In genomic region chr4:8184061-8184460, GRCh38 we compare ENCODE assay signal across 29 cellular contexts. TPM values are rescaled to one million over a fixed set of nuclear protein-coding genes. Genes with fewer than 3 reads are reported as not detected.
DNase-seq lines count a peak whose midpoint lies in the region; ATAC-seq, FAIRE-seq and TF ChIP-seq lines count a peak whose summit lies in the region.
"Had no signal": no experiment of that assay in that cellular context is flagged by ENCODE, and none has a peak within 500 bp of the region (broad histone marks: within the 10 kb centered on the region; RNA-seq: fewer than 3 reads in every experiment).

No MANE protein-coding gene starts in this region.

- H3F3A ChIP-seq in PC-3 (ENCODE audit: low read length, unreplicated experiment): no peaks in the 10 kb centered on the region

- H3K27me3 ChIP-seq in PC-3 (ENCODE audit: low read length): no peaks in the 10 kb centered on the region
- no peaks in the 10 kb centered on the region for H3K27me3 ChIP-seq in mammary epithelial cell (ENCODE audit: insufficient read depth, low read length)
- no peaks in the 10 kb centered on the region for H3K27me3 ChIP-seq in keratinocyte (ENCODE audit: control insufficient read depth, extremely low read depth, insufficient read depth, low read length)
- no peaks in the 10 kb centered on the region for H3K27me3 ChIP-seq in suprapubic skin
- H3K27me3 ChIP-seq: right lobe of liver, upper lobe of right lung had no signal

- intact Hi-C loops in PC-3 (cut with micrococcal nuclease): no loop called here
- intact Hi-C loops in mammary epithelial cell (cut with micrococcal nuclease): no loop called here

- no peaks in the 10 kb centered on the region for H3K9me1 ChIP-seq in keratinocyte (ENCODE audit: control insufficient read depth, extremely low read depth, insufficient read depth, low read length)

- no TSS peak for BruUV-seq in PC-3 (replicated peaks; lab: Mats Ljungman, UMichigan)
- no TSS peak for BruUV-seq in mammary epithelial cell (replicated peaks; lab: Mats Ljungman, UMichigan)

- H2AFZ ChIP-seq in PC-3 (ENCODE audit: low read length) (no peak overlapping the region), mammary epithelial cell (ENCODE audit: low read depth, low read length) (no peak overlapping the region), keratinocyte (ENCODE audit: control insufficient read depth, low read length) (no peak overlapping the region)

- CTCF ChIA-PET in PC-3 (lab: Charles Lee): no interaction called here
- CTCF ChIA-PET in mammary epithelial cell (lab: Charles Lee; ENCODE audit: low non-redundant PET): no interaction called here
- CTCF ChIA-PET in activated CD8-positive, alpha-beta memory T cell treated with anti-CD3 and anti-CD28 coated beads, Interleukin-2, amount 10 ng/mL, durations not matched to agents 7 days and 5 days (lab: Charles Lee): no interaction called here

- DNase-seq in PC-3 (no peak), mammary epithelial cell (no peak), keratinocyte (ENCODE audit: low read depth, low spot score) (no peak), suprapubic skin (ENCODE audit: low spot score in 2 of 2) (no peak)
- DNase-seq in activated CD8-positive, alpha-beta memory T cell treated with anti-CD3 and anti-CD28 coated beads, Interleukin-2, amount 10 ng/mL, durations not matched to agents 7 days and 5 days: no peak
- DNase-seq: activated B cell treated with CpG ODN at 0.5 μM for 24 hours; activated CD4-positive, alpha-beta T cell treated with anti-CD3 and anti-CD28 coated beads, Interleukin-2, amount 10 ng/mL, durations not matched to agents 7 days and 5 days; activated naive CD4-positive, alpha-beta T cell; activated naive CD8-positive, alpha-beta T cell treated with anti-CD3 and anti-CD28 coated beads, Interleukin-2, amount 50 U/mL, for 24 hours; activated T-cell treated with anti-CD3 and anti-CD28 coated beads, Interleukin-2, amount 50 U/mL, for 24 hours; C1 segment of cervical spinal cord; central memory CD4-positive, alpha-beta T cell; DMS79; endodermal cell; immature natural killer cell; NCI-H1417; NCI-H226; stimulated activated CD4-positive, alpha-beta T cell treated with anti-CD3 and anti-CD28 coated beads, Interleukin-12 subunit alpha, Interleukin-12 subunit beta, amount 100 ng/mL, for 4 hours; stimulated activated CD4-positive, alpha-beta T cell treated with anti-CD3 and anti-CD28 coated beads, Interleukin-2, amount 100 ng/mL, for 48 hours; T-cell had no signal

- peak; percentile 41 for FAIRE-seq in keratinocyte (lab: Jason Lieb, UNC)
- FAIRE-seq: G401.6 had no signal

- 76% methylated on average over 4 of the region's 4 CpGs for WGBS in mammary epithelial cell (ENCODE audit: low coverage, missing lambda C conversion rate)
- WGBS in suprapubic skin: 78% methylated on average over 4 of the region's 4 CpGs

- peaks cover 68% of the 10 kb centered on the region for H3K4me1 ChIP-seq in PC-3 (ENCODE audit: insufficient read depth, low read length)
- peaks cover 55% of the 10 kb centered on the region for H3K4me1 ChIP-seq in mammary epithelial cell (ENCODE audit: insufficient read depth, low read length)
- peaks cover 61% of the 10 kb centered on the region for H3K4me1 ChIP-seq in keratinocyte (ENCODE audit: control insufficient read depth, extremely low read depth, insufficient read depth, low read length)
- H3K4me1 ChIP-seq in suprapubic skin: peaks cover 59% of the 10 kb centered on the region

- H3K27me3 Mint-ChIP-seq in activated CD8-positive, alpha-beta memory T cell treated with anti-CD3 and anti-CD28 coated beads, Interleukin-2, amount 10 ng/mL, durations not matched to agents 7 days and 5 days: no peaks in the 10 kb centered on the region
- H3K27me3 Mint-ChIP-seq: activated B cell treated with CpG ODN at 0.5 μM for 24 hours; activated CD4-positive, alpha-beta T cell treated with anti-CD3 and anti-CD28 coated beads, Interleukin-2, amount 10 ng/mL, durations not matched to agents 7 days and 5 days; activated T-cell treated with anti-CD3 and anti-CD28 coated beads, Interleukin-2, amount 50 U/mL, for 24 hours; T-cell had no signal

- ATAC-seq in PC-3 (no peak), HG03520 (IDR thresholded peaks at IDR 0.05; ENCODE audit: unreplicated experiment) (no peak), GM21528 (IDR thresholded peaks at IDR 0.05; ENCODE audit: low FRiP score, unreplicated experiment) (no peak), GM19467 (IDR thresholded peaks at IDR 0.05; ENCODE audit: unreplicated experiment) (no peak)
- ATAC-seq in activated CD8-positive, alpha-beta memory T cell treated with anti-CD3 and anti-CD28 coated beads, Interleukin-2, amount 10 ng/mL, durations not matched to agents 7 days and 5 days: no peak
- ATAC-seq: activated naive CD8-positive, alpha-beta T cell treated with anti-CD3 and anti-CD28 coated beads, Interleukin-2, amount 50 U/mL, for 24 hours; T-cell had no signal

- dilution Hi-C loops in mammary epithelial cell (cut with HindIII; ENCODE audit: low sequenced_read_pairs): no loop called here
- dilution Hi-C loops in keratinocyte (cut with MboI; ENCODE audit: extremely low pct_ligation_motif_present, low sequenced_read_pairs): no loop called here

- H3K4me3 ChIP-seq in PC-3 (ENCODE audit: low read length) (no peak overlapping the region), mammary epithelial cell (replicated peaks in 1 of 3; ENCODE audit: insufficient read depth in 1 of 3, low read depth in 2 of 3, low read length in 3 of 3) (no peak overlapping the region), keratinocyte (ENCODE audit: control insufficient read depth in 2 of 3, extremely low read depth in 1 of 3, insufficient read depth in 2 of 3, low read depth in 1 of 3, low read length in 3 of 3) (no peak overlapping the region), suprapubic skin (no peak overlapping the region)
- H3K4me3 ChIP-seq: HAP-1, prostate gland, right lobe of liver, upper lobe of right lung had no signal

- no peaks in the 10 kb centered on the region for H3K4me1 Mint-ChIP-seq in activated CD8-positive, alpha-beta memory T cell treated with anti-CD3 and anti-CD28 coated beads, Interleukin-2, amount 10 ng/mL, durations not matched to agents 7 days and 5 days
- H3K4me1 Mint-ChIP-seq: activated B cell treated with CpG ODN at 0.5 μM for 24 hours; activated CD4-positive, alpha-beta T cell treated with anti-CD3 and anti-CD28 coated beads, Interleukin-2, amount 10 ng/mL, durations not matched to agents 7 days and 5 days; activated naive CD8-positive, alpha-beta T cell treated with anti-CD3 and anti-CD28 coated beads, Interleukin-2, amount 50 U/mL, for 24 hours; immature natural killer cell; T-cell had no signal

- H3K79me2 ChIP-seq in PC-3 (ENCODE audit: low read length): no peaks in the 10 kb centered on the region
- no peaks in the 10 kb centered on the region for H3K79me2 ChIP-seq in mammary epithelial cell (ENCODE audit: insufficient read depth, low read length)
- H3K79me2 ChIP-seq in keratinocyte (ENCODE audit: control insufficient read depth, insufficient read depth, low read length): no peaks in the 10 kb centered on the region

- H3K9ac ChIP-seq in PC-3 (ENCODE audit: low read length): peak overlapping the region; percentile 45
- no peak overlapping the region for H3K9ac ChIP-seq in mammary epithelial cell (ENCODE audit: insufficient read depth, low read length)
- H3K9ac ChIP-seq in keratinocyte (ENCODE audit: control insufficient read depth, extremely low read depth, insufficient read depth, low read length): peak overlapping the region; percentile 78

- TF ChIP-seq CTCF in PC-3 (conservative IDR thresholded peaks at IDR 0.05; ENCODE audit: low read depth, low read length) (no peak), mammary epithelial cell (conservative IDR thresholded peaks at IDR 0.05 in 1 of 2, IDR thresholded peaks at IDR 0.05 in 1 of 2; ENCODE audit: extremely low read depth in 1 of 2, insufficient read depth in 1 of 2, low read depth in 1 of 2, low read length in 2 of 2) (no peak), keratinocyte (optimal IDR thresholded peaks at IDR 0.05 in 1 of 3, IDR thresholded peaks at IDR 0.05 in 1 of 3, conservative IDR thresholded peaks at IDR 0.05 in 1 of 3; ENCODE audit: extremely low read depth in 1 of 3, insufficient read depth in 2 of 3, low read length in 3 of 3) (no peak), suprapubic skin (IDR thresholded peaks at IDR 0.05) (no peak)

- H3K9me3 ChIP-seq in PC-3 (ENCODE audit: low read length): no peaks in the 10 kb centered on the region
- H3K9me3 ChIP-seq in mammary epithelial cell (replicated peaks; ENCODE audit: insufficient read depth, low read length): no peaks in the 10 kb centered on the region
- no peaks in the 10 kb centered on the region for H3K9me3 ChIP-seq in keratinocyte (ENCODE audit: control insufficient read depth, low read depth, low read length)
- no peaks in the 10 kb centered on the region for H3K9me3 ChIP-seq in suprapubic skin
- H3K9me3 ChIP-seq: HAP-1, prostate gland, right lobe of liver, upper lobe of right lung had no signal

- H3K27ac ChIP-seq in PC-3 (ENCODE audit: low read length): peak overlapping the region; percentile 89
- peak overlapping the region; percentile 89 for H3K27ac ChIP-seq in mammary epithelial cell (ENCODE audit: insufficient read depth, low read depth, low read length)
- peak overlapping the region; percentile 87 for H3K27ac ChIP-seq in keratinocyte (ENCODE audit: control insufficient read depth, insufficient read depth, low read length)
- peak overlapping the region; percentile 67 for H3K27ac ChIP-seq in suprapubic skin
- H3K27ac ChIP-seq: right lobe of liver, upper lobe of right lung had no signal

- H4K20me1 ChIP-seq in PC-3 (ENCODE audit: low read length) (no peaks in the 10 kb centered on the region), mammary epithelial cell (ENCODE audit: insufficient read depth, low read length) (no peaks in the 10 kb centered on the region), keratinocyte (ENCODE audit: control insufficient read depth, extremely low read depth, insufficient read depth, low read length) (no peaks in the 10 kb centered on the region)

- H3K9me3 Mint-ChIP-seq in activated CD8-positive, alpha-beta memory T cell treated with anti-CD3 and anti-CD28 coated beads, Interleukin-2, amount 10 ng/mL, durations not matched to agents 7 days and 5 days (ENCODE audit: low read depth): no peaks in the 10 kb centered on the region
- H3K9me3 Mint-ChIP-seq: activated B cell treated with CpG ODN at 0.5 μM for 24 hours; activated CD4-positive, alpha-beta T cell treated with anti-CD3 and anti-CD28 coated beads, Interleukin-2, amount 10 ng/mL, durations not matched to agents 7 days and 5 days; activated naive CD8-positive, alpha-beta T cell treated with anti-CD3 and anti-CD28 coated beads, Interleukin-2, amount 50 U/mL, for 24 hours; activated T-cell treated with anti-CD3 and anti-CD28 coated beads, Interleukin-2, amount 50 U/mL, for 24 hours; dendritic cell treated with granulocyte-macrophage colony-stimulating factor and Interleukin-4, amounts not matched to agents 40 ng/mL and 50 ng/mL, for 4 days; endodermal cell; immature natural killer cell; T-cell had no signal

- no peak for TF ChIP-seq POLR2A in suprapubic skin (IDR thresholded peaks at IDR 0.05)

- H3K36me3 ChIP-seq in PC-3 (ENCODE audit: low read depth, low read length) (no peaks in the 10 kb centered on the region), mammary epithelial cell (ENCODE audit: insufficient read depth, low read length) (no peaks in the 10 kb centered on the region), keratinocyte (ENCODE audit: control insufficient read depth in 2 of 2, extremely low read depth in 1 of 2, insufficient read depth in 2 of 2, low read length in 2 of 2) (no peaks in the 10 kb centered on the region), suprapubic skin (no peaks in the 10 kb centered on the region)
- H3K36me3 ChIP-seq: HAP-1, prostate gland, right lobe of liver, upper lobe of right lung had no signal

- in situ Hi-C loops in mammary epithelial cell (cut with MboI; ENCODE audit: low sequenced_read_pairs in 2 of 2): no loop called here

- no peak overlapping the region for H3K27ac Mint-ChIP-seq in activated CD8-positive, alpha-beta memory T cell treated with anti-CD3 and anti-CD28 coated beads, Interleukin-2, amount 10 ng/mL, durations not matched to agents 7 days and 5 days
- H3K27ac Mint-ChIP-seq: activated B cell treated with CpG ODN at 0.5 μM for 24 hours; activated CD4-positive, alpha-beta T cell treated with anti-CD3 and anti-CD28 coated beads, Interleukin-2, amount 10 ng/mL, durations not matched to agents 7 days and 5 days; activated naive CD8-positive, alpha-beta T cell treated with anti-CD3 and anti-CD28 coated beads, Interleukin-2, amount 50 U/mL, for 24 hours; activated T-cell treated with anti-CD3 and anti-CD28 coated beads, Interleukin-2, amount 50 U/mL, for 24 hours; endodermal cell; immature natural killer cell; T-cell had no signal

- H3K36me3 Mint-ChIP-seq in activated CD8-positive, alpha-beta memory T cell treated with anti-CD3 and anti-CD28 coated beads, Interleukin-2, amount 10 ng/mL, durations not matched to agents 7 days and 5 days: no peaks in the 10 kb centered on the region
- H3K36me3 Mint-ChIP-seq: immature natural killer cell, T-cell had no signal

- H3K4me2 ChIP-seq in PC-3 (ENCODE audit: low read length) (peak overlapping the region; percentile 36; the same call in 1 of the 2 replicates), mammary epithelial cell (ENCODE audit: insufficient read depth, low read depth, low read length) (no peak overlapping the region), keratinocyte (ENCODE audit: control insufficient read depth, extremely low read depth, insufficient read depth, low read depth, low read length) (peak overlapping the region; percentile 51)

- no peaks in the 10 kb centered on the region for H3K9me2 ChIP-seq in PC-3 (replicated peaks; ENCODE audit: low read length)

- POLR2A ChIA-PET in PC-3 (lab: Charles Lee; ENCODE audit: unreplicated experiment): no interaction called here

- TF ChIP-seq EP300 in suprapubic skin (IDR thresholded peaks at IDR 0.05): no peak

- H3K4me3 Mint-ChIP-seq in activated CD8-positive, alpha-beta memory T cell treated with anti-CD3 and anti-CD28 coated beads, Interleukin-2, amount 10 ng/mL, durations not matched to agents 7 days and 5 days: no peak overlapping the region
- H3K4me3 Mint-ChIP-seq: activated B cell treated with CpG ODN at 0.5 μM for 24 hours; activated CD4-positive, alpha-beta T cell treated with anti-CD3 and anti-CD28 coated beads, Interleukin-2, amount 10 ng/mL, durations not matched to agents 7 days and 5 days; activated naive CD8-positive, alpha-beta T cell treated with anti-CD3 and anti-CD28 coated beads, Interleukin-2, amount 50 U/mL, for 24 hours; activated T-cell treated with anti-CD3 and anti-CD28 coated beads, Interleukin-2, amount 50 U/mL, for 24 hours; dendritic cell treated with granulocyte-macrophage colony-stimulating factor and Interleukin-4, amounts not matched to agents 40 ng/mL and 50 ng/mL, for 4 days; endodermal cell; immature natural killer cell; T-cell had no signal

RNA-seq across cellular contexts. Expression of gene SH3TC1, which starts 15.0 kb away (rescaled TPM):
- 22.6 and 23.1 TPM in 2 replicates for total RNA-seq in PC-3 (2014; rRNA removed)
- total RNA-seq in mammary epithelial cell: 100 to 1,000 TPM in 1 of 2 donors, 10 to 100 TPM in 1; 70.8 to 138 TPM
- 37.7 TPM for polyA plus RNA-seq in mammary epithelial cell
- 62.5 TPM for polyA minus RNA-seq in mammary epithelial cell
- polyA plus RNA-seq in keratinocyte: 12.0 to 22.1 TPM (median 12.3 TPM) in 3 replicates
- polyA plus RNA-seq in keratinocyte (2011; ENCODE audit: low read depth): 4.0 TPM
- 3.3 and 7.9 TPM in 2 replicates for polyA plus RNA-seq in keratinocyte (2011; cell fraction: cytosol; rRNA removed)
- 28.3 and 44.2 TPM in 2 replicates for polyA plus RNA-seq in keratinocyte (2011; cell fraction: nucleus; rRNA removed)
- polyA plus RNA-seq in keratinocyte (2012; ENCODE audit: low replicate concordance): 7.2 and 21.2 TPM in 2 replicates
- 22.2 to 29.7 TPM (median 27.2 TPM) in 3 replicates for polyA minus RNA-seq in keratinocyte
- 35.5 TPM for polyA minus RNA-seq in keratinocyte (2011; cell fraction: cytosol; rRNA and poly(A)+ RNA removed)
- 48.6 and 60.5 TPM in 2 replicates for polyA minus RNA-seq in keratinocyte (2011; cell fraction: nucleus; rRNA and poly(A)+ RNA removed)
- total RNA-seq in suprapubic skin: 10 to 100 TPM in 2 of 4 donors, 1 to 10 TPM in 2; 6.3 to 15.1 (median 9.9) TPM
- total RNA-seq in activated CD8-positive, alpha-beta memory T cell treated with anti-CD3 and anti-CD28 coated beads, Interleukin-2, amount 10 ng/mL, durations not matched to agents 7 days and 5 days: 10 to 100 TPM in 1 of 2 experiments, 1 to 10 TPM in 1; 6.0 to 10.7 TPM

RNA-seq across cellular contexts. Expression of gene ABLIM2, which starts 25.4 kb away (rescaled TPM):
- total RNA-seq in PC-3 (2014; rRNA removed) (3.2 and 3.6 TPM in 2 replicates), mammary epithelial cell (under 1 TPM; 0.28 to 0.67 TPM), suprapubic skin (10 to 100 TPM; 11.2 to 16.9 (median 13.3) TPM)
- polyA plus RNA-seq in mammary epithelial cell (0.87 TPM), keratinocyte (0.94 to 3.0 TPM (median 1.1 TPM) in 3 replicates)
- polyA minus RNA-seq in mammary epithelial cell (3.9 TPM), keratinocyte (0.80 to 5.3 TPM (median 3.7 TPM) in 3 replicates)
- polyA plus RNA-seq in keratinocyte (2011; ENCODE audit: low read depth): 3.8 TPM
- 1.1 and 2.0 TPM in 2 replicates for polyA plus RNA-seq in keratinocyte (2011; cell fraction: cytosol; rRNA removed)
- 1.5 and 3.6 TPM in 2 replicates for polyA plus RNA-seq in keratinocyte (2011; cell fraction: nucleus; rRNA removed)
- polyA plus RNA-seq in keratinocyte (2012; ENCODE audit: low replicate concordance): 1.3 and 9.7 TPM in 2 replicates
- 1.7 TPM for polyA minus RNA-seq in keratinocyte (2011; cell fraction: cytosol; rRNA and poly(A)+ RNA removed)
- polyA minus RNA-seq in keratinocyte (2011; cell fraction: nucleus; rRNA and poly(A)+ RNA removed): 1.6 and 4.2 TPM in 2 replicates
- under 1 TPM in 1 of 2 experiments, not detected in 1; 0.19 TPM for total RNA-seq in activated CD8-positive, alpha-beta memory T cell treated with anti-CD3 and anti-CD28 coated beads, Interleukin-2, amount 10 ng/mL, durations not matched to agents 7 days and 5 days
